Comparison of ENCODE assay signal across 17 cellular contexts in the genomic region with DNA sequence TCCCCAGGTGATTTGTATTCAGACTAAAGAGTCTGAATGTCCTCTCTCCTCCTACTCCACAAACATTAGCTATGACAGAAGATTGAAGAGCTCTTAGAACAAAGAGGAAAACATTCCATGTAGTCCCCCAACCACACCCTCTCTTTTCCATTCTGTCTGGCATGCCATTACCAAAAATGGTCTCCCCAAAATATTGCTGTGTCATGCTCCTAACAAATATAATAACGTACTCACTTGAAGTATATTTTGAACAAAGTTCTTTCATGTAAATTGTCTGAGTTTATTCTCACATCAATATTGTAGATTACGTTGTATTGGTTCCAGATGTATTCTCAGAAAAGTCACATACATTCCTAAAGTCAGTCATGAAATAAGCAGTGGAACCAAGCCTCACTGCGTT.
DNase-seq lines count a peak whose midpoint lies in the region; ATAC-seq, FAIRE-seq and TF ChIP-seq lines count a peak whose summit lies in the region.
"Had no signal": no experiment of that assay in that cellular context is flagged by ENCODE, and none has a peak within 500 bp of the region (broad histone marks: within the 10 kb centered on the region; RNA-seq: fewer than 3 reads in every experiment).

No MANE protein-coding gene starts in this region.

- no peaks in the 10 kb centered on the region for H3K36me3 Mint-ChIP-seq in endodermal cell (ENCODE audit: low read depth)
- no peaks in the 10 kb centered on the region for H3K36me3 Mint-ChIP-seq in CD4-positive, alpha-beta T cell (ENCODE audit: low read depth)
- H3K36me3 Mint-ChIP-seq: CD8-positive, alpha-beta T cell had no signal

- H3K4me2 ChIP-seq in A549: no peak overlapping the region
- H3K4me2 ChIP-seq in IMR-90 (ENCODE audit: low read depth, low read length): no peak overlapping the region
- H3K4me2 ChIP-seq in Karpas-422 (ENCODE audit: low read depth, low read length, poor library complexity, severe bottlenecking): no peak overlapping the region

- no peak for ATAC-seq in A549
- ATAC-seq in IMR-90 (ENCODE audit: low read depth): no peak
- ATAC-seq in CD4-positive, alpha-beta T cell (ENCODE audit: poor library complexity): no peak
- ATAC-seq: CD8-positive, alpha-beta T cell; GM12878 had no signal

- H3K4me1 ChIP-seq in A549 (no peaks in the 10 kb centered on the region), IMR-90 (ENCODE audit: control insufficient read depth, insufficient read depth, low read length) (no peaks in the 10 kb centered on the region), endodermal cell (ENCODE audit: control insufficient read depth, insufficient read depth, low read length) (peaks cover 7% of the 10 kb centered on the region), Karpas-422 (ENCODE audit: low read length) (no peaks in the 10 kb centered on the region)
- H3K4me1 ChIP-seq: Caco-2 had no signal

- dilution Hi-C loops in IMR-90 (cut with HindIII; ENCODE audit: low sequenced_read_pairs, unreplicated experiment): no loop called here

- H3K27ac ChIP-seq in A549 (no peak overlapping the region), IMR-90 (ENCODE audit: insufficient read depth, low read length) (no peak overlapping the region), endodermal cell (ENCODE audit: low read depth, low read length) (no peak overlapping the region), Karpas-422 (ENCODE audit: low read length) (no peak overlapping the region)
- H3K27ac ChIP-seq in CD4-positive, alpha-beta T cell (ENCODE audit: low read depth, low read length): no peak overlapping the region

- no peak overlapping the region for H3K23ac ChIP-seq in IMR-90 (ENCODE audit: low read depth, low read length)

- no peaks in the 10 kb centered on the region for H3K79me2 ChIP-seq in Karpas-422 (ENCODE audit: low read length)

- intact Hi-C loops in IMR-90 (cut with micrococcal nuclease): no loop called here
- intact Hi-C loops in CD4-positive, alpha-beta T cell (cut with DNase I, micrococcal nuclease): no loop called here

- H2AK9ac ChIP-seq in IMR-90 (replicated peaks; ENCODE audit: low read depth, low read length, poor library complexity): no peak overlapping the region

- no peak overlapping the region for H3K56ac ChIP-seq in IMR-90 (ENCODE audit: extremely low read depth, insufficient read depth, low read length)

- no peak overlapping the region for H3K4me3 Mint-ChIP-seq in endodermal cell
- H3K4me3 Mint-ChIP-seq in CD4-positive, alpha-beta T cell: no peak overlapping the region
- H3K4me3 Mint-ChIP-seq: CD8-positive, alpha-beta T cell had no signal

- H2BK15ac ChIP-seq in IMR-90 (ENCODE audit: low read depth, low read length): no peak overlapping the region

- H3K27ac Mint-ChIP-seq in endodermal cell: no peak overlapping the region
- no peak overlapping the region for H3K27ac Mint-ChIP-seq in CD4-positive, alpha-beta T cell
- H3K27ac Mint-ChIP-seq: CD8-positive, alpha-beta T cell had no signal

- no peak overlapping the region for H3K18ac ChIP-seq in IMR-90 (ENCODE audit: low read depth, low read length)

- no peak overlapping the region for H3K9ac ChIP-seq in IMR-90 (ENCODE audit: low read depth, low read length)
- H3K9ac ChIP-seq in endodermal cell (ENCODE audit: extremely low read depth, low read length, poor library complexity, severe bottlenecking): no peak overlapping the region
- H3K9ac ChIP-seq in Karpas-422 (ENCODE audit: low read length): no peak overlapping the region

- H4K20me1 ChIP-seq in IMR-90 (ENCODE audit: insufficient read depth, low read length) (no peaks in the 10 kb centered on the region), Karpas-422 (ENCODE audit: insufficient read depth, low read depth, low read length) (no peaks in the 10 kb centered on the region)

- no peak for DNase-seq in A549 (ENCODE audit: low read depth in 1 of 2, low spot score in 1 of 2)
- no peak for DNase-seq in IMR-90
- DNase-seq in endodermal cell: no peak
- DNase-seq in GM03348 (ENCODE audit: low spot score): no peak
- DNase-seq in Karpas-422: no peak
- DNase-seq in CD4-positive, alpha-beta T cell: no peak
- DNase-seq: 8988T; C1 segment of cervical spinal cord; Caco-2; CD8-positive, alpha-beta T cell; DMS153; DND-41; GOT3; H7; HCEC 1CT had no signal

- H3K4ac ChIP-seq in IMR-90 (ENCODE audit: low read depth, low read length): no peak overlapping the region

- H3K9me3 ChIP-seq in A549: no peaks in the 10 kb centered on the region
- H3K9me3 ChIP-seq in IMR-90 (ENCODE audit: control insufficient read depth, insufficient read depth, low read length): no peaks in the 10 kb centered on the region
- H3K9me3 ChIP-seq in endodermal cell (ENCODE audit: control insufficient read depth, low read length): no peaks in the 10 kb centered on the region
- no peaks in the 10 kb centered on the region; the same call in 1 of the 2 replicates for H3K9me3 ChIP-seq in Karpas-422 (ENCODE audit: low read length)
- no peaks in the 10 kb centered on the region for H3K9me3 ChIP-seq in CD4-positive, alpha-beta T cell (ENCODE audit: control insufficient read depth, low read length)
- H3K9me3 ChIP-seq: Caco-2 had no signal

- no peak for TF ChIP-seq EP300 in A549 (IDR thresholded peaks at IDR 0.05)

- TF ChIP-seq POLR2A in A549 (IDR thresholded peaks at IDR 0.05; ENCODE audit: low read length) (no peak), IMR-90 (IDR thresholded peaks at IDR 0.05; ENCODE audit: low read depth, low read length) (no peak)

- no peak overlapping the region for H2AK5ac ChIP-seq in IMR-90 (ENCODE audit: low read depth, low read length)

- TF ChIP-seq CTCF in A549 (IDR thresholded peaks at IDR 0.05) (no peak), IMR-90 (conservative IDR thresholded peaks at IDR 0.05; ENCODE audit: low read depth, low read length) (no peak), endodermal cell (conservative IDR thresholded peaks at IDR 0.05) (no peak)
- no peak for TF ChIP-seq CTCF in CD4-positive, alpha-beta T cell (IDR thresholded peaks at IDR 0.05)

- CTCF ChIA-PET in A549 (lab: Yijun Ruan, JAX) (no interaction called here), IMR-90 (lab: Yijun Ruan, JAX) (no interaction called here)
- CTCF ChIA-PET in CD4-positive, alpha-beta T cell (lab: Charles Lee): no interaction called here

- no peak overlapping the region for H3K14ac ChIP-seq in IMR-90 (replicated peaks; ENCODE audit: low read depth, low read length)

- POLR2A ChIA-PET in A549 (lab: Yijun Ruan, JAX) (no interaction called here), IMR-90 (lab: Charles Lee; ENCODE audit: unreplicated experiment) (no interaction called here)
- POLR2A ChIA-PET in CD4-positive, alpha-beta T cell (lab: Charles Lee): no interaction called here

- no peaks in the 10 kb centered on the region for H3K79me1 ChIP-seq in IMR-90 (ENCODE audit: low read depth in 1 of 2, low read length in 2 of 2)

- no peak overlapping the region for H3K4me3 ChIP-seq in A549
- H3K4me3 ChIP-seq in IMR-90 (ENCODE audit: insufficient read depth, low read depth, low read length): no peak overlapping the region
- H3K4me3 ChIP-seq in endodermal cell (ENCODE audit: low read length): peak overlapping the region; percentile 10
- no peak overlapping the region for H3K4me3 ChIP-seq in Karpas-422 (ENCODE audit: low read length)
- H3K4me3 ChIP-seq: GM12878 had no signal

- 33% methylated on average over 3 of the region's 3 CpGs for WGBS in A549 (ENCODE audit: missing lambda C conversion rate)
- WGBS in IMR-90 (ENCODE audit: extremely low coverage in 2 of 2, insufficient read length in 1 of 2), 2 experiments: 67% methylated on average over 1 of the region's 3 CpGs; no CpG with 5 or more reads in 1 of the 2 experiments
- WGBS in endodermal cell (ENCODE audit: insufficient coverage in 1 of 2, insufficient read length in 1 of 2), 2 experiments: 92 to 100% methylated on average over 2 to 3 of the region's 3 CpGs

- no peak overlapping the region for H2BK5ac ChIP-seq in IMR-90 (ENCODE audit: low read depth, low read length, poor library complexity, severe bottlenecking)

- peaks cover 8% of the 10 kb centered on the region for H3K9me3 Mint-ChIP-seq in endodermal cell
- peaks cover 15% of the 10 kb centered on the region for H3K9me3 Mint-ChIP-seq in CD4-positive, alpha-beta T cell

- no peaks in the 10 kb centered on the region for H3K27me3 ChIP-seq in IMR-90 (ENCODE audit: control insufficient read depth, insufficient read depth, low read length)
- H3K27me3 ChIP-seq in endodermal cell (ENCODE audit: control insufficient read depth, insufficient read depth, low read length, poor library complexity, severe bottlenecking): no peaks in the 10 kb centered on the region
- H3K27me3 ChIP-seq in Karpas-422 (ENCODE audit: low read length): no peaks in the 10 kb centered on the region
- no peaks in the 10 kb centered on the region for H3K27me3 ChIP-seq in CD4-positive, alpha-beta T cell (ENCODE audit: control insufficient read depth, insufficient read depth, low read length)

- no peaks in the 10 kb centered on the region for H3K36me3 ChIP-seq in IMR-90 (ENCODE audit: control insufficient read depth, insufficient read depth, low read length)
- H3K36me3 ChIP-seq in endodermal cell (ENCODE audit: control insufficient read depth, insufficient read depth, low read length): no peaks in the 10 kb centered on the region
- no peaks in the 10 kb centered on the region for H3K36me3 ChIP-seq in Karpas-422 (ENCODE audit: insufficient read depth, low read length)

- no peak for TF ChIP-seq RAD21 in A549 (conservative IDR thresholded peaks at IDR 0.05 in 1 of 2, IDR thresholded peaks at IDR 0.05 in 1 of 2)
- no peak for TF ChIP-seq RAD21 in IMR-90 (IDR thresholded peaks at IDR 0.05; ENCODE audit: low read length)

- no peak overlapping the region for H2BK20ac ChIP-seq in IMR-90 (ENCODE audit: low read depth, low read length)

- H3K9me1 ChIP-seq in IMR-90 (ENCODE audit: insufficient read depth, low read length): no peaks in the 10 kb centered on the region

- peaks cover 9% of the 10 kb centered on the region for H3K27me3 Mint-ChIP-seq in endodermal cell (ENCODE audit: insufficient read depth)
- no peaks in the 10 kb centered on the region for H3K27me3 Mint-ChIP-seq in CD4-positive, alpha-beta T cell

- no peak overlapping the region for H4K5ac ChIP-seq in IMR-90 (ENCODE audit: low read depth, low read length)

- in situ Hi-C loops in IMR-90 (cut with MboI; ENCODE audit: low sequenced_read_pairs): no loop called here

- H4K91ac ChIP-seq in IMR-90 (ENCODE audit: insufficient read depth, low read depth, low read length): no peak overlapping the region

- H2BK120ac ChIP-seq in IMR-90 (ENCODE audit: low read depth, low read length): no peak overlapping the region

- FAIRE-seq in A549 (lab: Jason Lieb, UNC): no peak
- FAIRE-seq: G401.6, GM12878 had no signal

- peaks cover 24% of the 10 kb centered on the region for H3K4me1 Mint-ChIP-seq in endodermal cell
- H3K4me1 Mint-ChIP-seq in CD4-positive, alpha-beta T cell (ENCODE audit: low read depth): no peaks in the 10 kb centered on the region

- BruUV-seq in IMR-90 (replicated peaks; lab: Mats Ljungman, UMichigan): no TSS peak

- no peak overlapping the region for H4K8ac ChIP-seq in IMR-90 (ENCODE audit: low read depth in 2 of 2, low read length in 2 of 2)

- H2AFZ ChIP-seq in IMR-90 (replicated peaks; ENCODE audit: low read length, poor library complexity) (no peak overlapping the region), Karpas-422 (ENCODE audit: low read length) (no peak overlapping the region)

- H3K9me2 ChIP-seq in Karpas-422 (replicated peaks; ENCODE audit: insufficient read depth, low read length): no peaks in the 10 kb centered on the region

TF ChIP-seq in IMR-90, 13 proteins besides CTCF, POLR2A, EP300 and RAD21 (continues in another document):
- no peak for TF ChIP-seq CHD1 (IDR thresholded peaks at IDR 0.05; ENCODE audit: low read depth, low read length)
